8 cellular contexts compared by ENCODE assay signal in genomic region chr2:221572821-221573429, GRCh38. TPM values are rescaled to one million over a fixed set of nuclear protein-coding genes. Genes with fewer than 3 reads are reported as not detected.
DNase-seq lines count a peak whose midpoint lies in the region; ATAC-seq and TF ChIP-seq lines count a peak whose summit lies in the region.

No MANE protein-coding gene starts in this region.

- in situ Hi-C loops in mammary epithelial cell (cut with MboI; ENCODE audit: low sequenced_read_pairs in 2 of 2): loop anchor here (5.0 to 25.0 kb wide), 3 partner anchors 878 to 1836 kb away; no protein-coding TSS in a partner anchor

- no peaks in the 10 kb centered on the region for H4K20me1 ChIP-seq in mammary epithelial cell (ENCODE audit: insufficient read depth, low read length)

- peak overlapping the region; percentile 89 for H3K4me2 ChIP-seq in mammary epithelial cell (ENCODE audit: insufficient read depth, low read depth, low read length)

- ATAC-seq in CD8-positive, alpha-beta T cell: peak; percentile 0
- ATAC-seq in GM19452 (IDR thresholded peaks at IDR 0.05; ENCODE audit: unreplicated experiment): peak; percentile 33
- peak; percentile 25 for ATAC-seq in HG03442 (IDR thresholded peaks at IDR 0.05; ENCODE audit: unreplicated experiment)

- peaks cover 54% of the 10 kb centered on the region for H3K27me3 Mint-ChIP-seq in CD8-positive, alpha-beta T cell (ENCODE audit: low read depth)
- H3K27me3 Mint-ChIP-seq in T-helper 1 cell treated with Interleukin-12 subunit alpha and Interleukin-12 subunit beta and Interleukin-4 antibody, amounts not matched to agents 30 μg/mL and 1 μg/mL, for 36 hours (ENCODE audit: low read depth): peaks cover 72% of the 10 kb centered on the region

- POLR2A ChIA-PET in CD8-positive, alpha-beta T cell (lab: Charles Lee): interaction anchor here (0.6 to 2.9 kb wide), 3 partner anchors 55 to 627 kb away, joined by 3 to 21 read pairs (median 3); no protein-coding TSS in a partner anchor

- H3K9me3 Mint-ChIP-seq in CD8-positive, alpha-beta T cell: no peaks in the 10 kb centered on the region
- H3K9me3 Mint-ChIP-seq in T-helper 1 cell treated with Interleukin-12 subunit alpha and Interleukin-12 subunit beta and Interleukin-4 antibody, amounts not matched to agents 30 μg/mL and 1 μg/mL, for 36 hours: no peaks in the 10 kb centered on the region

- CTCF ChIA-PET in CD8-positive, alpha-beta T cell (lab: Charles Lee): interaction anchor here (0.6 to 3.9 kb wide), 24 partner anchors 27 to 1839 kb away, joined by 3 to 22 read pairs (median 4); no protein-coding TSS in a partner anchor
- CTCF ChIA-PET in mammary epithelial cell (lab: Charles Lee; ENCODE audit: low non-redundant PET): interaction anchor here (0.6 to 1.2 kb wide), 4 partner anchors 95 to 1686 kb away, joined by 3 to 6 read pairs (median 3); no protein-coding TSS in a partner anchor

- H3K79me2 ChIP-seq in mammary epithelial cell (ENCODE audit: insufficient read depth, low read length): no peaks in the 10 kb centered on the region

- H3K9me3 ChIP-seq in CD8-positive, alpha-beta T cell (ENCODE audit: low read length): no peaks in the 10 kb centered on the region
- no peaks in the 10 kb centered on the region for H3K9me3 ChIP-seq in mammary epithelial cell (replicated peaks; ENCODE audit: insufficient read depth, low read length)

- no TSS peak for BruUV-seq in mammary epithelial cell (replicated peaks; lab: Mats Ljungman, UMichigan)

- no peaks in the 10 kb centered on the region for H3K36me3 ChIP-seq in CD8-positive, alpha-beta T cell (ENCODE audit: insufficient read depth, low read length)
- no peaks in the 10 kb centered on the region for H3K36me3 ChIP-seq in mammary epithelial cell (ENCODE audit: insufficient read depth, low read length)

- peak overlapping the region; percentile 92 for H3K4me3 ChIP-seq in CD8-positive, alpha-beta T cell (ENCODE audit: low read depth, low read length)
- peak overlapping the region; percentile 67 to 78 (median 71) for H3K4me3 ChIP-seq in mammary epithelial cell (replicated peaks in 1 of 3; ENCODE audit: insufficient read depth in 1 of 3, low read depth in 2 of 3, low read length in 3 of 3)

- peaks cover 33% of the 10 kb centered on the region for H3K4me1 ChIP-seq in CD8-positive, alpha-beta T cell (ENCODE audit: insufficient read depth, low read length)
- peaks cover 19% of the 10 kb centered on the region for H3K4me1 ChIP-seq in mammary epithelial cell (ENCODE audit: insufficient read depth, low read length)

- dilution Hi-C loops in mammary epithelial cell (cut with HindIII; ENCODE audit: low sequenced_read_pairs): no loop called here

- H3K27ac ChIP-seq in CD8-positive, alpha-beta T cell (ENCODE audit: low read depth, low read length): peak overlapping the region; percentile 25
- no peak overlapping the region for H3K27ac ChIP-seq in mammary epithelial cell (ENCODE audit: insufficient read depth, low read depth, low read length)

- H3K36me3 Mint-ChIP-seq in CD8-positive, alpha-beta T cell: peaks cover 9% of the 10 kb centered on the region
- peaks cover 7% of the 10 kb centered on the region for H3K36me3 Mint-ChIP-seq in T-helper 1 cell treated with Interleukin-12 subunit alpha and Interleukin-12 subunit beta and Interleukin-4 antibody, amounts not matched to agents 30 μg/mL and 1 μg/mL, for 36 hours (ENCODE audit: low read depth)

- no peak for TF ChIP-seq CTCF in CD8-positive, alpha-beta T cell (IDR thresholded peaks at IDR 0.05)
- no peak for TF ChIP-seq CTCF in mammary epithelial cell (conservative IDR thresholded peaks at IDR 0.05 in 1 of 2, IDR thresholded peaks at IDR 0.05 in 1 of 2; ENCODE audit: extremely low read depth in 1 of 2, insufficient read depth in 1 of 2, low read depth in 1 of 2, low read length in 2 of 2)

- peak overlapping the region; percentile 37 for H3K9ac ChIP-seq in mammary epithelial cell (ENCODE audit: insufficient read depth, low read length)

- under 1% methylated on average over 17 of the region's 42 CpGs for WGBS in mammary epithelial cell (ENCODE audit: low coverage, missing lambda C conversion rate)

- H3K4me1 Mint-ChIP-seq in CD8-positive, alpha-beta T cell (ENCODE audit: low read depth): peaks cover 35% of the 10 kb centered on the region
- H3K4me1 Mint-ChIP-seq in T-helper 1 cell treated with Interleukin-12 subunit alpha and Interleukin-12 subunit beta and Interleukin-4 antibody, amounts not matched to agents 30 μg/mL and 1 μg/mL, for 36 hours (ENCODE audit: low read depth): peaks cover 24% of the 10 kb centered on the region

- DNase-seq in CD8-positive, alpha-beta T cell: peak in 5 of 7 experiments; percentile 9 to 62 (median 28)
- DNase-seq in mammary epithelial cell (peak; percentile 49), iris pigment epithelial cell (ENCODE audit: low read depth) (peak; percentile 68), KG1 (lab: John Stamatoyannopoulos, UW) (no peak)
- DNase-seq in stimulated activated CD4-positive, alpha-beta T cell treated with anti-CD3 and anti-CD28 coated beads, Interleukin-2, amount 100 ng/mL, for 24 hours: peak; percentile 40 to 42

- peak overlapping the region; percentile 98 for H2AFZ ChIP-seq in mammary epithelial cell (ENCODE audit: low read depth, low read length)

- intact Hi-C loops in CD8-positive, alpha-beta T cell (cut with DNase I, micrococcal nuclease): loop anchor here (1.0 to 5.0 kb wide), 8 partner anchors 55 to 1931 kb away; no protein-coding TSS in a partner anchor
- intact Hi-C loops in mammary epithelial cell (cut with micrococcal nuclease): loop anchor here (1.0 to 10.0 kb wide), 14 partner anchors 41 to 1837 kb away; no protein-coding TSS in a partner anchor

- peaks cover 21% of the 10 kb centered on the region for H3K27me3 ChIP-seq in CD8-positive, alpha-beta T cell (ENCODE audit: insufficient read depth, low read length)
- H3K27me3 ChIP-seq in mammary epithelial cell (ENCODE audit: insufficient read depth, low read length): peaks cover 2% of the 10 kb centered on the region

- peak overlapping the region; percentile 84 for H3K27ac Mint-ChIP-seq in CD8-positive, alpha-beta T cell
- peak overlapping the region; percentile 58 for H3K27ac Mint-ChIP-seq in T-helper 1 cell treated with Interleukin-12 subunit alpha and Interleukin-12 subunit beta and Interleukin-4 antibody, amounts not matched to agents 30 μg/mL and 1 μg/mL, for 36 hours

- peak overlapping the region; percentile 81 for H3K4me3 Mint-ChIP-seq in CD8-positive, alpha-beta T cell
- peak overlapping the region; percentile 93 for H3K4me3 Mint-ChIP-seq in T-helper 1 cell treated with Interleukin-12 subunit alpha and Interleukin-12 subunit beta and Interleukin-4 antibody, amounts not matched to agents 30 μg/mL and 1 μg/mL, for 36 hours

RNA-seq across cellular contexts. Expression of gene EPHA4, which starts 0.8 kb away (rescaled TPM):
- total RNA-seq in CD8-positive, alpha-beta T cell: 10 to 100 TPM; 65.5 to 68.6 TPM
- 10 to 100 TPM in 1 of 2 donors, 1 to 10 TPM in 1; 3.9 to 55.5 TPM for total RNA-seq in mammary epithelial cell
- polyA plus RNA-seq in mammary epithelial cell: 2.0 TPM
- 11.3 TPM for polyA minus RNA-seq in mammary epithelial cell
